ENCODE assay signal across 14 cellular contexts in genomic region chr19:14473915-14474578, GRCh38. TPM values are rescaled to one million over a fixed set of nuclear protein-coding genes. Genes with fewer than 3 reads are reported as not detected.
A peak's percentile ranks its signal among the peaks of the same experiment; 100 is the strongest.
DNase-seq lines count a peak whose midpoint lies in the region; ATAC-seq and TF ChIP-seq lines count a peak whose summit lies in the region.
"Had no signal": no experiment of that assay in that cellular context is flagged by ENCODE, and none has a peak within 500 bp of the region (broad histone marks: within the 10 kb centered on the region; RNA-seq: fewer than 3 reads in every experiment).

No MANE protein-coding gene starts in this region.

- H3K4me3 Mint-ChIP-seq in CD4-positive, alpha-beta T cell: peak overlapping the region; percentile 1
- H3K4me3 Mint-ChIP-seq in chondrocyte (ENCODE audit: unreplicated experiment): peak overlapping the region; percentile 42
- H3K4me3 Mint-ChIP-seq in natural killer cell treated with Interleukin-12 subunit alpha and Interleukin-12 subunit beta and Interleukin-15 and Interleukin-18, amount 100 ng/mL, for 72 hours: peak overlapping the region; percentile 51

- DNase-seq in CD4-positive, alpha-beta T cell: no peak
- DNase-seq in GM19238 (ENCODE audit: insufficient read length, low spot score): peak; percentile 4
- DNase-seq in chondrocyte (ENCODE audit: low spot score): no peak
- DNase-seq in natural killer cell treated with Interleukin-12 subunit alpha and Interleukin-12 subunit beta and Interleukin-15 and Interleukin-18, amount 100 ng/mL, for 72 hours (ENCODE audit: low spot score): no peak
- DNase-seq in AML-193 (lab: John Stamatoyannopoulos, UW): no peak
- no peak for DNase-seq in activated effector memory CD4-positive, alpha-beta T cell treated with Interleukin-2 at 50 U/mL for 16 hours
- DNase-seq: activated CD4-positive, CD25-positive, alpha-beta regulatory T cell; effector memory CD4-positive, alpha-beta T cell; KBM-7; NCI-H2171; RPMI8226 had no signal

- CTCF ChIA-PET in CD4-positive, alpha-beta T cell (lab: Charles Lee): no interaction called here

- H3K27me3 Mint-ChIP-seq in CD4-positive, alpha-beta T cell: peaks cover 33% of the 10 kb centered on the region
- H3K27me3 Mint-ChIP-seq in chondrocyte (ENCODE audit: low read depth): no peaks in the 10 kb centered on the region
- H3K27me3 Mint-ChIP-seq in natural killer cell treated with Interleukin-12 subunit alpha and Interleukin-12 subunit beta and Interleukin-15 and Interleukin-18, amount 100 ng/mL, for 72 hours: peaks cover 0 to 14% of the 10 kb centered on the region in 2 donors

- intact Hi-C loops in CD4-positive, alpha-beta T cell (cut with DNase I, micrococcal nuclease): loop anchor here (2.0 to 10.0 kb wide), 3 partner anchors 127 to 589 kb away; partner anchors contain the start of gene ASF1B (in 1 of the 2)

- no peak overlapping the region for H3K27ac Mint-ChIP-seq in CD4-positive, alpha-beta T cell
- no peak overlapping the region for H3K27ac Mint-ChIP-seq in chondrocyte (ENCODE audit: unreplicated experiment)
- H3K27ac Mint-ChIP-seq in natural killer cell treated with Interleukin-12 subunit alpha and Interleukin-12 subunit beta and Interleukin-15 and Interleukin-18, amount 100 ng/mL, for 72 hours: no peak overlapping the region
- H3K27ac Mint-ChIP-seq: activated naive CD4-positive, alpha-beta T cell treated with anti-CD3 and anti-CD28 coated beads, Interleukin-2, amount 50 U/mL, for 72 hours had no signal

- no peaks in the 10 kb centered on the region for H3K9me3 ChIP-seq in CD4-positive, alpha-beta T cell (ENCODE audit: control insufficient read depth, low read length)

- POLR2A ChIA-PET in CD4-positive, alpha-beta T cell (lab: Charles Lee): interaction anchor here (1.8 to 2.6 kb wide), 3 partner anchors 22 to 337 kb away, joined by 6 to 11 read pairs (median 11); partner anchors contain the start of gene ASF1B

- H3K9me3 Mint-ChIP-seq in CD4-positive, alpha-beta T cell: no peaks in the 10 kb centered on the region
- H3K9me3 Mint-ChIP-seq in chondrocyte (ENCODE audit: low read depth): no peaks in the 10 kb centered on the region
- no peaks in the 10 kb centered on the region for H3K9me3 Mint-ChIP-seq in natural killer cell treated with Interleukin-12 subunit alpha and Interleukin-12 subunit beta and Interleukin-15 and Interleukin-18, amount 100 ng/mL, for 72 hours
- H3K9me3 Mint-ChIP-seq: activated naive CD4-positive, alpha-beta T cell treated with anti-CD3 and anti-CD28 coated beads, Interleukin-2, amount 50 U/mL, for 72 hours had no signal

- H3K27me3 ChIP-seq in CD4-positive, alpha-beta T cell (ENCODE audit: control insufficient read depth, insufficient read depth, low read length): peaks cover 22% of the 10 kb centered on the region

- no peak for TF ChIP-seq CTCF in CD4-positive, alpha-beta T cell (IDR thresholded peaks at IDR 0.05)
- no peak for TF ChIP-seq CTCF in chondrocyte (IDR thresholded peaks at IDR 0.05)

- H3K27ac ChIP-seq in CD4-positive, alpha-beta T cell (ENCODE audit: low read depth, low read length): no peak overlapping the region

- H3K4me1 Mint-ChIP-seq in CD4-positive, alpha-beta T cell (ENCODE audit: low read depth): peaks cover 36% of the 10 kb centered on the region
- H3K4me1 Mint-ChIP-seq in chondrocyte (ENCODE audit: low read depth): peaks cover 40% of the 10 kb centered on the region
- H3K4me1 Mint-ChIP-seq in natural killer cell treated with Interleukin-12 subunit alpha and Interleukin-12 subunit beta and Interleukin-15 and Interleukin-18, amount 100 ng/mL, for 72 hours (ENCODE audit: low read depth in 2 of 2): peaks cover 24 to 36% of the 10 kb centered on the region in 2 donors

- ATAC-seq in CD4-positive, alpha-beta T cell (ENCODE audit: poor library complexity): no peak
- ATAC-seq in natural killer cell treated with Interleukin-12 subunit alpha and Interleukin-12 subunit beta and Interleukin-15 and Interleukin-18, amount 100 ng/mL, for 72 hours: peak in 1 of 2 donors; percentile 22
- ATAC-seq in HG03439 (IDR thresholded peaks at IDR 0.05; ENCODE audit: unreplicated experiment): no peak
- no peak for ATAC-seq in HG02973 (IDR thresholded peaks at IDR 0.05; ENCODE audit: unreplicated experiment)
- ATAC-seq: activated naive CD4-positive, alpha-beta T cell treated with anti-CD3 and anti-CD28 coated beads, Interleukin-2, amount 50 U/mL, for 72 hours had no signal

- peaks cover 8% of the 10 kb centered on the region for H3K36me3 Mint-ChIP-seq in CD4-positive, alpha-beta T cell (ENCODE audit: low read depth)
- H3K36me3 Mint-ChIP-seq in chondrocyte (ENCODE audit: low read depth): peaks cover 5% of the 10 kb centered on the region
- no peaks in the 10 kb centered on the region for H3K36me3 Mint-ChIP-seq in natural killer cell treated with Interleukin-12 subunit alpha and Interleukin-12 subunit beta and Interleukin-15 and Interleukin-18, amount 100 ng/mL, for 72 hours
- H3K36me3 Mint-ChIP-seq: activated naive CD4-positive, alpha-beta T cell treated with anti-CD3 and anti-CD28 coated beads, Interleukin-2, amount 50 U/mL, for 72 hours had no signal

RNA-seq across cellular contexts. Expression of gene PTGER1, which starts 1.1 kb away (rescaled TPM):
- not detected for total RNA-seq in CD4-positive, alpha-beta T cell
- total RNA-seq in chondrocyte: 0.29 to 1.6 TPM (median 1.4 TPM) in 3 replicates
- total RNA-seq in natural killer cell treated with Interleukin-12 subunit alpha and Interleukin-12 subunit beta and Interleukin-15 and Interleukin-18, amount 100 ng/mL, for 72 hours: under 1 TPM; 0.31 to 0.67 TPM

RNA-seq across cellular contexts. Expression of gene GIPC1, which starts 21.9 kb away (rescaled TPM):
- total RNA-seq in CD4-positive, alpha-beta T cell: 10 to 100 TPM; 17.8 to 21.0 TPM
- total RNA-seq in chondrocyte: 83.7 to 107 TPM (median 99.6 TPM) in 3 replicates
- 10 to 100 TPM; 29.9 to 31.7 TPM for total RNA-seq in natural killer cell treated with Interleukin-12 subunit alpha and Interleukin-12 subunit beta and Interleukin-15 and Interleukin-18, amount 100 ng/mL, for 72 hours

RNA-seq across cellular contexts. Expression of gene PKN1, which starts 40.9 kb away (rescaled TPM):
- total RNA-seq in CD4-positive, alpha-beta T cell: 100 to 1,000 TPM; 171 TPM
- 112 to 204 TPM (median 195 TPM) in 3 replicates for total RNA-seq in chondrocyte
- total RNA-seq in natural killer cell treated with Interleukin-12 subunit alpha and Interleukin-12 subunit beta and Interleukin-15 and Interleukin-18, amount 100 ng/mL, for 72 hours: 100 to 1,000 TPM; 140 to 160 TPM

RNA-seq across cellular contexts. Expression of gene DNAJB1, which starts 44.1 kb away (rescaled TPM):
- total RNA-seq in CD4-positive, alpha-beta T cell: 100 to 1,000 TPM; 666 to 672 TPM
- total RNA-seq in chondrocyte: 63.1 to 85.1 TPM (median 77.2 TPM) in 3 replicates
- total RNA-seq in natural killer cell treated with Interleukin-12 subunit alpha and Interleukin-12 subunit beta and Interleukin-15 and Interleukin-18, amount 100 ng/mL, for 72 hours: 10 to 100 TPM; 65.3 to 68.8 TPM

RNA-seq across cellular contexts. Expression of gene DDX39A, which starts 54.9 kb away (rescaled TPM):
- 100 to 1,000 TPM; 296 to 299 TPM for total RNA-seq in CD4-positive, alpha-beta T cell
- total RNA-seq in chondrocyte: 51.4 to 58.5 TPM (median 51.8 TPM) in 3 replicates
- total RNA-seq in natural killer cell treated with Interleukin-12 subunit alpha and Interleukin-12 subunit beta and Interleukin-15 and Interleukin-18, amount 100 ng/mL, for 72 hours: 100 to 1,000 TPM; 225 to 449 TPM

Comparison
In these comparisons a context has a peak if more than half of its experiments do, and no peak if none do; other contexts are left out.
1. H3K4me3 Mint-ChIP-seq: peak in every context shown above with its lines; median percentile 51 in natural killer cell treated with Interleukin-12 subunit alpha and Interleukin-12 subunit beta and Interleukin-15 and Interleukin-18, amount 100 ng/mL, for 72 hours; 42 in chondrocyte; 1 in CD4-positive, alpha-beta T cell.